ENCODE assay signal across 1 cellular context in the genomic region with DNA sequence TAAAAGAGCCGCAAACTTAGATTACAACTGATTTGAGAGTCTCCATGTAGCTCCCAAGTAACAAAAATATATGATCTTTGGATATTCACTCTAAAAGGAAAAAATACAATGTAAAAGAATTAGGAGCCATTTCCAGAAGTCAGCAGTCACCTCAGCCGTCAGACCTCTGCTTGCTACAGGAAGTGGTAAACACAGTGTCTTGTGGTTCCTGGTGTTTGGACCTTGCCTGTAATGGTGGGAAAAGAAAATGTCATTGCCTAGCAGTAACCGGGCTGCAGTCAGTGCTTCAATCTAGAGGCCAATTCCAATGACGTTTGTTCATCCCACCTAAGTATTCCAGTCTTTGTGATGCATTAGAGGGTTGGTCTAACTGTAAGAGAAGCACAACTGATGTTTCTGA.
TF ChIP-seq lines count a peak whose summit lies in the region.

No MANE protein-coding gene starts in this region.

TF ChIP-seq in WTC11, 78 proteins besides CTCF, POLR2A, EP300 and RAD21 (continued from another document):
- TF ChIP-seq, protein P1, sequence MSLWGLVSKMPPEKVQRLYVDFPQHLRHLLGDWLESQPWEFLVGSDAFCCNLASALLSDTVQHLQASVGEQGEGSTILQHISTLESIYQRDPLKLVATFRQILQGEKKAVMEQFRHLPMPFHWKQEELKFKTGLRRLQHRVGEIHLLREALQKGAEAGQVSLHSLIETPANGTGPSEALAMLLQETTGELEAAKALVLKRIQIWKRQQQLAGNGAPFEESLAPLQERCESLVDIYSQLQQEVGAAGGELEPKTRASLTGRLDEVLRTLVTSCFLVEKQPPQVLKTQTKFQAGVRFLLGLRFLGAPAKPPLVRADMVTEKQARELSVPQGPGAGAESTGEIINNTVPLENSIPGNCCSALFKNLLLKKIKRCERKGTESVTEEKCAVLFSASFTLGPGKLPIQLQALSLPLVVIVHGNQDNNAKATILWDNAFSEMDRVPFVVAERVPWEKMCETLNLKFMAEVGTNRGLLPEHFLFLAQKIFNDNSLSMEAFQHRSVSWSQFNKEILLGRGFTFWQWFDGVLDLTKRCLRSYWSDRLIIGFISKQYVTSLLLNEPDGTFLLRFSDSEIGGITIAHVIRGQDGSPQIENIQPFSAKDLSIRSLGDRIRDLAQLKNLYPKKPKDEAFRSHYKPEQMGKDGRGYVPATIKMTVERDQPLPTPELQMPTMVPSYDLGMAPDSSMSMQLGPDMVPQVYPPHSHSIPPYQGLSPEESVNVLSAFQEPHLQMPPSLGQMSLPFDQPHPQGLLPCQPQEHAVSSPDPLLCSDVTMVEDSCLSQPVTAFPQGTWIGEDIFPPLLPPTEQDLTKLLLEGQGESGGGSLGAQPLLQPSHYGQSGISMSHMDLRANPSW (CRISPR knock-in tag; conservative IDR thresholded peaks at IDR 0.05; ENCODE audit: low read depth): no peak
